ENCODE assay signal across 2 cellular contexts in genomic region chr1:235875236-235875635, GRCh38.
TF ChIP-seq lines count a peak whose summit lies in the region.

No MANE protein-coding gene starts in this region.

TF ChIP-seq in HepG2, 621 proteins besides CTCF, POLR2A, EP300 and RAD21:
- TF ChIP-seq TSC22D2 (CRISPR knock-in tag; IDR thresholded peaks at IDR 0.05; ENCODE audit: borderline replicate concordance) (no peak), ZNF362 (CRISPR knock-in tag; IDR thresholded peaks at IDR 0.05; ENCODE audit: borderline replicate concordance) (no peak), GLI4 (CRISPR knock-in tag; IDR thresholded peaks at IDR 0.05; ENCODE audit: borderline replicate concordance) (no peak), ZNF382 (CRISPR knock-in tag; IDR thresholded peaks at IDR 0.05; ENCODE audit: borderline replicate concordance) (no peak), MAFK (conservative IDR thresholded peaks at IDR 0.05 in 1 of 2, IDR thresholded peaks at IDR 0.05 in 1 of 2; ENCODE audit: low read length in 2 of 2) (peak; percentile 48 to 66; a peak in 3 of 4 replicates), MAFF (IDR thresholded peaks at IDR 0.05; ENCODE audit: low read depth, low read length) (0 out of 2 replicates have a peak, but pooled peaks have one; percentile 34)

TF ChIP-seq in K562, 482 proteins besides CTCF, POLR2A, EP300 and RAD21:
- TF ChIP-seq C11orf30 (IDR thresholded peaks at IDR 0.05; ENCODE audit: low read depth) (peak; percentile 43), KLF10 (CRISPR knock-in tag; IDR thresholded peaks at IDR 0.05) (no peak), MAFG (tag; conservative IDR thresholded peaks at IDR 0.05) (peak; percentile 54), ZNF316 (IDR thresholded peaks at IDR 0.05) (peak; percentile 47; the same call in 1 of the 2 replicates), MAFK (IDR thresholded peaks at IDR 0.05; ENCODE audit: low read length) (0 out of 2 replicates have a peak, but pooled peaks have one; percentile 21)
